ENCODE assay signal across 29 cellular contexts in the genomic region with DNA sequence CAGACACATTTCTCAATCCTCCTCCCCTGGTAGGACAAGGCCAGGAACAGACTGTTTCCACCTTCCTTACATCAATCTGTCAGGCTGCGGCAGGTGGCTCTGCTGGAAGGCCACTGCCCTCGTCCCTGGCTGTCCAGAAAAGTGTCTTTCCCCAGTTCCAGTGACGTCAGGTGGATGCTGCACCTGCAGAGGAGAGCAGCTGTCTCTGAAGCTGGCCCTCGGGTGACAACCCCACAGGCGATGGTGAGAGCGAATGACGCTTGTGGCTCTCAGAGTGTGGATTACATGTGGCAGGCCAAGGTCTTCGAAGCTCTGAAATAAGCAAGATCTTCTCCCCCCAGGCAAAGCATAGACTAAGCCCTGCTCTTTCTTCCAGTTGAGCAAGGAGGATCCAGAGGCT.
"Had no signal": no experiment of that assay in that cellular context is flagged by ENCODE, and none has a peak within 500 bp of the region (broad histone marks: within the 10 kb centered on the region; RNA-seq: fewer than 3 reads in every experiment).

No MANE protein-coding gene starts in this region.

- ATAC-seq: activated CD4-positive, alpha-beta T cell treated with anti-CD3 and anti-CD28 coated beads for 36 hours; activated T-cell treated with anti-CD3 and anti-CD28 coated beads, Interleukin-2, amount 50 U/mL, for 72 hours; effector memory CD8-positive, alpha-beta T cell; left colon; sciatic nerve; stimulated activated memory B cell treated with anti-CD40 and anti-IgM and Interleukin-4, amounts not matched to agents 10 μg/mL and 1 μg/mL and 100 μg/mL, for 72 hours; stimulated activated naive CD8-positive, alpha-beta T cell treated with anti-CD3 and anti-CD28 coated beads, Interleukin-15, amount 100 ng/mL, for 72 hours had no signal

- H3K36me3 Mint-ChIP-seq: activated naive CD8-positive, alpha-beta T cell treated with anti-CD3 and anti-CD28 coated beads, Interleukin-2, amount 10 ng/mL, durations not matched to agents 7 days and 5 days; brain; stimulated activated memory B cell treated with anti-CD40 and anti-IgM and Interleukin-4, amounts not matched to agents 10 μg/mL and 1 μg/mL and 100 μg/mL, for 72 hours had no signal

- H3K9me3 Mint-ChIP-seq: activated naive CD8-positive, alpha-beta T cell treated with anti-CD3 and anti-CD28 coated beads, Interleukin-2, amount 10 ng/mL, durations not matched to agents 7 days and 5 days; activated T-cell treated with anti-CD3 and anti-CD28 coated beads, Interleukin-2, amount 50 U/mL, for 72 hours; effector memory CD8-positive, alpha-beta T cell; nephron; stimulated activated memory B cell treated with anti-CD40 and anti-IgM and Interleukin-4, amounts not matched to agents 10 μg/mL and 1 μg/mL and 100 μg/mL, for 72 hours; stimulated activated naive CD8-positive, alpha-beta T cell treated with anti-CD3 and anti-CD28 coated beads, Interleukin-15, amount 100 ng/mL, for 72 hours had no signal

- FAIRE-seq: keratinocyte had no signal

- H3K36me3 ChIP-seq: ascending aorta, cardiac muscle cell, neutrophil, ovary, upper lobe of left lung had no signal

- H3K4me3 Mint-ChIP-seq: activated CD4-positive, alpha-beta T cell treated with anti-CD3 and anti-CD28 coated beads for 36 hours; activated naive CD8-positive, alpha-beta T cell treated with anti-CD3 and anti-CD28 coated beads, Interleukin-2, amount 10 ng/mL, durations not matched to agents 7 days and 5 days; activated T-cell treated with anti-CD3 and anti-CD28 coated beads, Interleukin-2, amount 50 U/mL, for 72 hours; brain; effector memory CD8-positive, alpha-beta T cell; nephron; stimulated activated memory B cell treated with anti-CD40 and anti-IgM and Interleukin-4, amounts not matched to agents 10 μg/mL and 1 μg/mL and 100 μg/mL, for 72 hours; stimulated activated naive CD8-positive, alpha-beta T cell treated with anti-CD3 and anti-CD28 coated beads, Interleukin-15, amount 100 ng/mL, for 72 hours had no signal

- H3K4me1 ChIP-seq: ascending aorta had no signal

- H3K27ac Mint-ChIP-seq: activated CD4-positive, alpha-beta T cell treated with anti-CD3 and anti-CD28 coated beads for 36 hours; activated naive CD8-positive, alpha-beta T cell treated with anti-CD3 and anti-CD28 coated beads, Interleukin-2, amount 10 ng/mL, durations not matched to agents 7 days and 5 days; activated T-cell treated with anti-CD3 and anti-CD28 coated beads, Interleukin-2, amount 50 U/mL, for 72 hours; brain; effector memory CD8-positive, alpha-beta T cell; nephron; progenitor cell of endocrine pancreas; stimulated activated memory B cell treated with anti-CD40 and anti-IgM and Interleukin-4, amounts not matched to agents 10 μg/mL and 1 μg/mL and 100 μg/mL, for 72 hours; stimulated activated naive CD8-positive, alpha-beta T cell treated with anti-CD3 and anti-CD28 coated beads, Interleukin-15, amount 100 ng/mL, for 72 hours had no signal

- H3K4me3 ChIP-seq: ascending aorta, cardiac muscle cell, coronary artery, dorsolateral prefrontal cortex, ovary, skin epidermis, upper lobe of left lung had no signal

- H3K27ac ChIP-seq: ascending aorta, cardiac muscle cell, coronary artery, dorsolateral prefrontal cortex, neutrophil, ovary, skin epidermis, upper lobe of left lung had no signal

- DNase-seq: activated CD4-positive, alpha-beta T cell treated with anti-CD3 and anti-CD28 coated beads for 36 hours; activated CD4-positive, CD25-positive, alpha-beta regulatory T cell; activated naive CD4-positive, alpha-beta T cell treated with Interleukin-2 at 50 U/mL for 16 hours; activated naive CD8-positive, alpha-beta T cell treated with anti-CD3 and anti-CD28 coated beads, Interleukin-2, amount 10 ng/mL, durations not matched to agents 7 days and 5 days; activated T-cell treated with anti-CD3 and anti-CD28 coated beads for 4 hours; activated T-cell treated with anti-CD3 and anti-CD28 coated beads, Interleukin-2, amount 50 U/mL, for 72 hours; dorsolateral prefrontal cortex; effector memory CD8-positive, alpha-beta T cell; erythroblast; hippocampal formation; left colon; mammary epithelial cell; ovary; stimulated activated CD4-positive, alpha-beta T cell treated with anti-CD3 and anti-CD28 coated beads, Interleukin-4, amount 100 ng/mL, for 4 hours; stimulated activated CD8-positive, alpha-beta memory T cell treated with anti-CD3 and anti-CD28 coated beads, Interleukin-4, amount 100 ng/mL, for 48 hours; stimulated activated naive CD8-positive, alpha-beta T cell treated with anti-CD3 and anti-CD28 coated beads, Interleukin-15, amount 100 ng/mL, for 72 hours; substantia nigra; upper lobe of left lung had no signal

- H3K27me3 ChIP-seq: ovary had no signal

- H3K9me3 ChIP-seq: ascending aorta, neutrophil, ovary, upper lobe of left lung had no signal
